In genomic region chr18:61606068-61606660, GRCh38 we compare ENCODE assay signal across 9 cellular contexts.
DNase-seq lines count a peak whose midpoint lies in the region; ATAC-seq and TF ChIP-seq lines count a peak whose summit lies in the region.
"Had no signal": no experiment of that assay in that cellular context is flagged by ENCODE, and none has a peak within 500 bp of the region (broad histone marks: within the 10 kb centered on the region; RNA-seq: fewer than 3 reads in every experiment).

No MANE protein-coding gene starts in this region.

- H3K9me2 ChIP-seq in HCT116 (ENCODE audit: insufficient read depth): no peaks in the 10 kb centered on the region

- CTCF ChIA-PET in HCT116 (lab: Charles Lee): interaction anchor here (1.2 to 1.4 kb wide), 2 partner anchors 30 to 525 kb away, joined by 3 read pairs; no protein-coding TSS in a partner anchor

- H3K4me1 ChIP-seq in HCT116 (ENCODE audit: control insufficient read depth in 1 of 2, insufficient read depth in 2 of 2, low read length in 2 of 2) (peaks cover 28 to 45% of the 10 kb centered on the region in 2 experiments), breast epithelium (peaks cover 6 to 7% of the 10 kb centered on the region in 2 donors), iPS-15b (ENCODE audit: control insufficient read depth, insufficient read depth, low read length) (peaks cover 4% of the 10 kb centered on the region), skeletal muscle tissue (ENCODE audit: control insufficient read depth in 3 of 3, insufficient read depth in 3 of 3, low read length in 3 of 3) (peaks cover 9 to 12% (median 9%) of the 10 kb centered on the region in 3 donors)

- POLR2A ChIA-PET in HCT116 (lab: Charles Lee): interaction anchor here (2.1 kb wide), 1 partner anchor 9 kb away, joined by 7 read pairs; no protein-coding TSS in a partner anchor

- H3K36me3 ChIP-seq in HCT116 (ENCODE audit: control insufficient read depth in 1 of 2, insufficient read depth in 2 of 2, low read length in 2 of 2) (no peaks in the 10 kb centered on the region), breast epithelium (no peaks in the 10 kb centered on the region), iPS-15b (ENCODE audit: control insufficient read depth, insufficient read depth, low read length) (no peaks in the 10 kb centered on the region), skeletal muscle tissue (ENCODE audit: control insufficient read depth in 3 of 3, insufficient read depth in 3 of 3, low read length in 3 of 3) (no peaks in the 10 kb centered on the region)

- H2AFZ ChIP-seq in HCT116 (ENCODE audit: low read depth, low read length, poor library complexity, severe bottlenecking): peak overlapping the region; percentile 8

- BruUV-seq in HCT116 (replicated peaks; lab: Mats Ljungman, UMichigan): TSS peak; percentile 75

- RAD21 ChIA-PET in HCT116 (lab: Charles Lee; ENCODE audit: low non-redundant PET in 1 of 2, low total read pairs in 2 of 2, uncharacterized antibody in 2 of 2, unreplicated experiment in 2 of 2): interaction anchor here in 1 of 2 experiments (0.7 kb wide), 1 partner anchor 945 kb away, joined by 6 read pairs; no protein-coding TSS in a partner anchor

- no peak for TF ChIP-seq POLR2A in HCT116 (IDR thresholded peaks at IDR 0.05; ENCODE audit: borderline replicate concordance, extremely low read depth, insufficient read depth, insufficient read length)
- TF ChIP-seq POLR2A in breast epithelium (IDR thresholded peaks at IDR 0.05): no peak

- intact Hi-C loops in HCT116 (cut with micrococcal nuclease): no loop called here
- intact Hi-C loops in breast epithelium (cut with DNase I; ENCODE audit: low total_unique reads): no loop called here

- H3K4me3 ChIP-seq in HCT116 (replicated peaks in 1 of 2; ENCODE audit: low read depth in 1 of 2, low read length in 2 of 2) (peak overlapping the region; percentile 30 to 51), breast epithelium (peak overlapping the region; percentile 19 to 55 (median 30)), iPS-15b (ENCODE audit: low read depth, low read length) (peak overlapping the region; percentile 31), skeletal muscle tissue (ENCODE audit: low read length in 3 of 3) (peak overlapping the region in 2 of 3 donors; percentile 55 to 56)

- TF ChIP-seq CTCF in HCT116 (IDR thresholded peaks at IDR 0.05 in 2 of 3, conservative IDR thresholded peaks at IDR 0.05 in 1 of 3; ENCODE audit: borderline replicate concordance in 1 of 3, insufficient read depth in 1 of 3, low read depth in 2 of 3, low read length in 2 of 3) (no peak), breast epithelium (IDR thresholded peaks at IDR 0.05) (no peak)

- H3K9me3 ChIP-seq in HCT116 (ENCODE audit: control insufficient read depth in 1 of 2, insufficient read depth in 1 of 2, low read depth in 1 of 2, low read length in 2 of 2): no peaks in the 10 kb centered on the region
- no peaks in the 10 kb centered on the region for H3K9me3 ChIP-seq in breast epithelium
- no peaks in the 10 kb centered on the region for H3K9me3 ChIP-seq in iPS-15b (ENCODE audit: control insufficient read depth, insufficient read depth, low read length)
- no peaks in the 10 kb centered on the region for H3K9me3 ChIP-seq in skeletal muscle tissue (ENCODE audit: control insufficient read depth in 3 of 3, low read length in 3 of 3)

- H4K20me1 ChIP-seq in HCT116 (ENCODE audit: insufficient read depth): no peaks in the 10 kb centered on the region

- ATAC-seq in HCT116 (peak; percentile 27), GM21367 (IDR thresholded peaks at IDR 0.05; ENCODE audit: unreplicated experiment) (no peak), HG02642 (IDR thresholded peaks at IDR 0.05; ENCODE audit: poor library complexity, unreplicated experiment) (no peak)

- no peak for TF ChIP-seq RAD21 in HCT116 (IDR thresholded peaks at IDR 0.05; ENCODE audit: low read depth)

- H3K27ac ChIP-seq in HCT116 (ENCODE audit: low read depth, low read length) (no peak overlapping the region; the same call in 1 of the 2 replicates), breast epithelium (peak overlapping the region; percentile 64 to 80), skeletal muscle tissue (ENCODE audit: low read depth, low read length) (no peak overlapping the region)

- H3K27me3 ChIP-seq in HCT116 (ENCODE audit: insufficient read depth, low read length): no peaks in the 10 kb centered on the region
- no peaks in the 10 kb centered on the region for H3K27me3 ChIP-seq in breast epithelium
- no peaks in the 10 kb centered on the region for H3K27me3 ChIP-seq in iPS-15b (ENCODE audit: control insufficient read depth, insufficient read depth, low read length)
- H3K27me3 ChIP-seq in skeletal muscle tissue (ENCODE audit: control insufficient read depth in 3 of 3, insufficient read depth in 3 of 3, low read length in 3 of 3): no peaks in the 10 kb centered on the region

- DNase-seq in HCT116 (ENCODE audit: low read depth, low spot score): no peak
- peak in 1 of 2 donors; percentile 22 for DNase-seq in breast epithelium (ENCODE audit: low spot score in 2 of 2)
- no peak for DNase-seq in hepatic stellate cell (ENCODE audit: low spot score)
- no peak for DNase-seq in cortex of kidney (lab: John Stamatoyannopoulos, UW)
- DNase-seq: stimulated activated CD4-positive, alpha-beta T cell treated with anti-CD3 and anti-CD28 coated beads, Interleukin-4, amount 100 ng/mL, for 1 hour had no signal

- peak overlapping the region; percentile 79 for H3K4me2 ChIP-seq in HCT116 (ENCODE audit: low read length)

- no peaks in the 10 kb centered on the region for H3K79me2 ChIP-seq in HCT116 (ENCODE audit: insufficient read depth, low read length)

- H3K9ac ChIP-seq in HCT116 (ENCODE audit: low read length) (peak overlapping the region; percentile 38), iPS-15b (ENCODE audit: low read depth, low read length) (peak overlapping the region; percentile 39), skeletal muscle tissue (ENCODE audit: low read depth in 1 of 3, low read length in 3 of 3) (peak overlapping the region in 1 of 3 donors; percentile 47)

TF ChIP-seq in HCT116, 20 proteins besides CTCF, POLR2A, EP300 and RAD21:
- no peak for TF ChIP-seq JUND (IDR thresholded peaks at IDR 0.05)
- no peak for TF ChIP-seq ZFX (IDR thresholded peaks at IDR 0.05)
- no peak for TF ChIP-seq EZH2phosphoT487 (IDR thresholded peaks at IDR 0.05; ENCODE audit: borderline replicate concordance)
- no peak for TF ChIP-seq CBX3 (IDR thresholded peaks at IDR 0.05; ENCODE audit: low read depth)
- no peak for TF ChIP-seq TCF7L2 (IDR thresholded peaks at IDR 0.05; ENCODE audit: borderline replicate concordance, extremely low read depth, insufficient read depth, insufficient read length)
- no peak for TF ChIP-seq CEBPB (IDR thresholded peaks at IDR 0.05; ENCODE audit: low read depth)
- TF ChIP-seq SIN3A (IDR thresholded peaks at IDR 0.05; ENCODE audit: low read depth): no peak
- no peak for TF ChIP-seq SP1 (IDR thresholded peaks at IDR 0.05; ENCODE audit: low read depth)
- TF ChIP-seq FOSL1 (IDR thresholded peaks at IDR 0.05; ENCODE audit: low read depth): no peak
- TF ChIP-seq, protein P1, sequence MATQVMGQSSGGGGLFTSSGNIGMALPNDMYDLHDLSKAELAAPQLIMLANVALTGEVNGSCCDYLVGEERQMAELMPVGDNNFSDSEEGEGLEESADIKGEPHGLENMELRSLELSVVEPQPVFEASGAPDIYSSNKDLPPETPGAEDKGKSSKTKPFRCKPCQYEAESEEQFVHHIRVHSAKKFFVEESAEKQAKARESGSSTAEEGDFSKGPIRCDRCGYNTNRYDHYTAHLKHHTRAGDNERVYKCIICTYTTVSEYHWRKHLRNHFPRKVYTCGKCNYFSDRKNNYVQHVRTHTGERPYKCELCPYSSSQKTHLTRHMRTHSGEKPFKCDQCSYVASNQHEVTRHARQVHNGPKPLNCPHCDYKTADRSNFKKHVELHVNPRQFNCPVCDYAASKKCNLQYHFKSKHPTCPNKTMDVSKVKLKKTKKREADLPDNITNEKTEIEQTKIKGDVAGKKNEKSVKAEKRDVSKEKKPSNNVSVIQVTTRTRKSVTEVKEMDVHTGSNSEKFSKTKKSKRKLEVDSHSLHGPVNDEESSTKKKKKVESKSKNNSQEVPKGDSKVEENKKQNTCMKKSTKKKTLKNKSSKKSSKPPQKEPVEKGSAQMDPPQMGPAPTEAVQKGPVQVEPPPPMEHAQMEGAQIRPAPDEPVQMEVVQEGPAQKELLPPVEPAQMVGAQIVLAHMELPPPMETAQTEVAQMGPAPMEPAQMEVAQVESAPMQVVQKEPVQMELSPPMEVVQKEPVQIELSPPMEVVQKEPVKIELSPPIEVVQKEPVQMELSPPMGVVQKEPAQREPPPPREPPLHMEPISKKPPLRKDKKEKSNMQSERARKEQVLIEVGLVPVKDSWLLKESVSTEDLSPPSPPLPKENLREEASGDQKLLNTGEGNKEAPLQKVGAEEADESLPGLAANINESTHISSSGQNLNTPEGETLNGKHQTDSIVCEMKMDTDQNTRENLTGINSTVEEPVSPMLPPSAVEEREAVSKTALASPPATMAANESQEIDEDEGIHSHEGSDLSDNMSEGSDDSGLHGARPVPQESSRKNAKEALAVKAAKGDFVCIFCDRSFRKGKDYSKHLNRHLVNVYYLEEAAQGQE (IDR thresholded peaks at IDR 0.05; ENCODE audit: low read depth): no peak
- TF ChIP-seq ELF1 (IDR thresholded peaks at IDR 0.05; ENCODE audit: borderline replicate concordance, low read depth): no peak

Comparison
In these comparisons a context has a peak if more than half of its experiments do, and no peak if none do; other contexts are left out.
1. H3K27ac ChIP-seq: peak in breast epithelium (2 of 2); none in HCT116 (single experiment) and skeletal muscle tissue (single experiment).
2. Peak in every context shown above with its lines, with median percentiles within 50 percentile points of each other: H3K4me3 ChIP-seq.